ENCODE assay signal across 20 cellular contexts in the genomic region with DNA sequence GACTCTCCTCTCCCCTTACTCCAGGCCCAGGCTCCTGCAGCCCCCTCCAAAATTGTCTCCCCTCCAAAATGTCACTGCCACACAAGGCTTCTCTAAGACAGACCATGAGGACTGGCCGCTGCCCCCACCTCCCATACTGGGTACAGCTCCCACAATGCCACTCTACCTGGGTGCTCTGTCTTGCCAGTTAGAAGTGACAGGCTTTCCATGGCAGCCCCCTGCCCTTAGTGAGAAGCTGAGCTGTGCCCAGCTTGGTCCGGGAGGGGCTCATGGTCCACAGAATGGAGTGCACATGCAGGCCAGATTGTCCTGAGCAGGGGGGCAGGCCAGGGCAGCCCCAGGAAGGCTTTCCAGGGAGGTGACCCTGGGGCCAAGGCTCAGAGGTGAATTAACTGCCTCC. TPM values are rescaled to one million over a fixed set of nuclear protein-coding genes. Genes with fewer than 3 reads are reported as not detected.
DNase-seq lines count a peak whose midpoint lies in the region; ATAC-seq and TF ChIP-seq lines count a peak whose summit lies in the region.
"Had no signal": no experiment of that assay in that cellular context is flagged by ENCODE, and none has a peak within 500 bp of the region (broad histone marks: within the 10 kb centered on the region; RNA-seq: fewer than 3 reads in every experiment).

No MANE protein-coding gene starts in this region.

- intact Hi-C loops in MCF 10A (cut with micrococcal nuclease) (loop anchor here (10.0 kb wide), 1 partner anchor 148 kb away; a partner anchor contains a TSS), mammary epithelial cell (cut with micrococcal nuclease) (no loop called here), upper lobe of right lung (cut with DNase I) (no loop called here)

- no peak overlapping the region for H2BK120ac ChIP-seq in mesenchymal stem cell (ENCODE audit: low read depth, low read length)

- POLR2A ChIA-PET in MCF 10A (lab: Yijun Ruan, JAX), result interaction anchor here (0.7 to 5.6 kb wide), 4 partner anchors 14 to 371 kb away, joined by 4 to 39 read pairs (median 22); a partner anchor contains a TSS

- no peak for ATAC-seq in T-helper 17 cell
- ATAC-seq in stimulated activated memory B cell treated with anti-CD40 and anti-IgM and Interleukin-4, amounts not matched to agents 10 μg/mL and 1 μg/mL and 100 μg/mL, for 72 hours, result no peak
- no peak for ATAC-seq in upper lobe of right lung
- no peak for ATAC-seq in HG02884 (IDR thresholded peaks at IDR 0.05; ENCODE audit: unreplicated experiment)
- ATAC-seq: body of pancreas had no signal

- H3K9ac ChIP-seq in mammary epithelial cell (ENCODE audit: insufficient read depth, low read length), result no peak overlapping the region
- H3K9ac ChIP-seq in mesenchymal stem cell (ENCODE audit: low read length), result no peak overlapping the region

- H3K4me1 ChIP-seq in mammary epithelial cell (ENCODE audit: insufficient read depth, low read length), result peaks cover 25% of the 10 kb centered on the region
- H3K4me1 ChIP-seq in mesenchymal stem cell (ENCODE audit: control insufficient read depth, insufficient read depth, low read depth, low read length), result peaks cover 9% of the 10 kb centered on the region
- peaks cover 12% of the 10 kb centered on the region for H3K4me1 ChIP-seq in upper lobe of right lung

- no peak overlapping the region for H3K14ac ChIP-seq in mesenchymal stem cell (ENCODE audit: low read length in 2 of 2)

- H3K23ac ChIP-seq in mesenchymal stem cell (ENCODE audit: low read length in 2 of 2), result no peak overlapping the region

- H3K4me3 ChIP-seq in mammary epithelial cell (replicated peaks in 1 of 3; ENCODE audit: insufficient read depth in 1 of 3, low read depth in 2 of 3, low read length in 3 of 3) (no peak overlapping the region), mesenchymal stem cell (ENCODE audit: insufficient read depth in 1 of 2, low read depth in 1 of 2, low read length in 2 of 2) (no peak overlapping the region), upper lobe of right lung (no peak overlapping the region)
- H3K4me3 ChIP-seq: body of pancreas, HAP-1, smooth muscle cell had no signal

- TF ChIP-seq CTCF in MCF 10A (IDR thresholded peaks at IDR 0.05; ENCODE audit: unreplicated experiment), result no peak
- no peak for TF ChIP-seq CTCF in mammary epithelial cell (conservative IDR thresholded peaks at IDR 0.05 in 1 of 2, IDR thresholded peaks at IDR 0.05 in 1 of 2; ENCODE audit: extremely low read depth in 1 of 2, insufficient read depth in 1 of 2, low read depth in 1 of 2, low read length in 2 of 2)
- TF ChIP-seq CTCF in upper lobe of right lung (IDR thresholded peaks at IDR 0.05), result no peak
- TF ChIP-seq CTCF in GM10266 (IDR thresholded peaks at IDR 0.05; ENCODE audit: control insufficient read depth, insufficient read depth, low read depth, missing control alignments), result no peak

- DNase-seq in MCF 10A (ENCODE audit: unreplicated experiment) (no peak), mammary epithelial cell (no peak), T-helper 17 cell (no peak), mesenchymal stem cell (no peak), upper lobe of right lung (no peak), GM10266 (ENCODE audit: extremely low spot score) (no peak)
- DNase-seq: activated CD4-positive, CD25-positive, alpha-beta regulatory T cell treated with anti-CD3 and anti-CD28 coated beads, Interleukin-2, amount 50 U/mL, for 72 hours; activated CD8-positive, alpha-beta memory T cell treated with anti-CD3 and anti-CD28 coated beads, Interleukin-2, amount 50 U/mL, for 4 hours; activated naive CD4-positive, alpha-beta T cell treated with Interleukin-2 at 50 U/mL for 16 hours; body of pancreas; DND-41; endodermal cell; NCI-H1417; NCI-H510A treated with DMSO at 0.1 percent for 48 hours; stimulated activated CD4-positive, alpha-beta T cell treated with anti-CD3 and anti-CD28 coated beads, Interleukin-4, amount 100 ng/mL, for 24 hours had no signal

- H3K36me3 Mint-ChIP-seq in MCF 10A (ENCODE audit: insufficient read depth, unreplicated experiment), result peaks cover 6% of the 10 kb centered on the region
- H3K36me3 Mint-ChIP-seq in T-helper 17 cell (ENCODE audit: low read depth), result no peaks in the 10 kb centered on the region
- H3K36me3 Mint-ChIP-seq in stimulated activated memory B cell treated with anti-CD40 and anti-IgM and Interleukin-4, amounts not matched to agents 10 μg/mL and 1 μg/mL and 100 μg/mL, for 72 hours, result peaks cover 3% of the 10 kb centered on the region

- H2AFZ ChIP-seq in mammary epithelial cell (ENCODE audit: low read depth, low read length) (no peak overlapping the region), mesenchymal stem cell (ENCODE audit: low read depth, low read length) (no peak overlapping the region)

- no peak overlapping the region for H3K27ac ChIP-seq in mammary epithelial cell (ENCODE audit: insufficient read depth, low read depth, low read length)
- H3K27ac ChIP-seq in mesenchymal stem cell (ENCODE audit: low read length, poor library complexity, severe bottlenecking), result no peak overlapping the region
- H3K27ac ChIP-seq in upper lobe of right lung, result no peak overlapping the region
- H3K27ac ChIP-seq: body of pancreas had no signal

- H3K27me3 ChIP-seq in mammary epithelial cell (ENCODE audit: insufficient read depth, low read length), result no peaks in the 10 kb centered on the region
- peaks cover 42 to 53% of the 10 kb centered on the region in 2 experiments for H3K27me3 ChIP-seq in mesenchymal stem cell (ENCODE audit: control insufficient read depth in 1 of 2, insufficient read depth in 1 of 2, low read length in 2 of 2)
- H3K27me3 ChIP-seq in upper lobe of right lung, result no peaks in the 10 kb centered on the region
- H3K27me3 ChIP-seq: body of pancreas, neutrophil had no signal

- H2AK5ac ChIP-seq in mesenchymal stem cell (ENCODE audit: low read length, severe bottlenecking), result no peak overlapping the region

- no peak overlapping the region for H4K8ac ChIP-seq in mesenchymal stem cell (ENCODE audit: low read length)

- H3K18ac ChIP-seq in mesenchymal stem cell (ENCODE audit: low read depth in 1 of 2, low read length in 2 of 2), result no peak overlapping the region

- no peaks in the 10 kb centered on the region for H3K36me3 ChIP-seq in mammary epithelial cell (ENCODE audit: insufficient read depth, low read length)
- no peaks in the 10 kb centered on the region for H3K36me3 ChIP-seq in mesenchymal stem cell (ENCODE audit: control insufficient read depth in 1 of 2, insufficient read depth in 2 of 2, low read depth in 1 of 2, low read length in 2 of 2)
- H3K36me3 ChIP-seq in upper lobe of right lung, result no peaks in the 10 kb centered on the region

- no peak overlapping the region for H3K4ac ChIP-seq in mesenchymal stem cell (ENCODE audit: low read depth in 1 of 2, low read length in 2 of 2)

- WGBS in mammary epithelial cell (ENCODE audit: low coverage, missing lambda C conversion rate), result 96% methylated on average over 2 of the region's 2 CpGs
- WGBS in mesenchymal stem cell, result 84% methylated on average over 2 of the region's 2 CpGs

- no TSS peak for BruUV-seq in MCF 10A (replicated peaks; lab: Mats Ljungman, UMichigan)
- BruUV-seq in mammary epithelial cell (replicated peaks; lab: Mats Ljungman, UMichigan), result no TSS peak

- H3K4me2 ChIP-seq in mammary epithelial cell (ENCODE audit: insufficient read depth, low read depth, low read length) (no peak overlapping the region), mesenchymal stem cell (ENCODE audit: low read length, poor library complexity, severe bottlenecking) (no peak overlapping the region)
- H3K4me2 ChIP-seq: smooth muscle cell had no signal

- peaks cover 14% of the 10 kb centered on the region for H3K4me1 Mint-ChIP-seq in MCF 10A (ENCODE audit: insufficient read depth, unreplicated experiment)
- H3K4me1 Mint-ChIP-seq in T-helper 17 cell, result peaks cover 24% of the 10 kb centered on the region
- peaks cover 15% of the 10 kb centered on the region for H3K4me1 Mint-ChIP-seq in stimulated activated memory B cell treated with anti-CD40 and anti-IgM and Interleukin-4, amounts not matched to agents 10 μg/mL and 1 μg/mL and 100 μg/mL, for 72 hours

- H4K20me1 ChIP-seq in mammary epithelial cell (ENCODE audit: insufficient read depth, low read length), result no peaks in the 10 kb centered on the region

- H3K9me3 ChIP-seq in mammary epithelial cell (replicated peaks; ENCODE audit: insufficient read depth, low read length) (no peaks in the 10 kb centered on the region), T-helper 17 cell (ENCODE audit: control insufficient read depth, low read length, poor library complexity, severe bottlenecking) (no peaks in the 10 kb centered on the region), mesenchymal stem cell (ENCODE audit: control insufficient read depth, low read length) (no peaks in the 10 kb centered on the region), upper lobe of right lung (no peaks in the 10 kb centered on the region)
- H3K9me3 ChIP-seq: body of pancreas, HAP-1, neutrophil had no signal

- peaks cover 27% of the 10 kb centered on the region for H3K79me2 ChIP-seq in mammary epithelial cell (ENCODE audit: insufficient read depth, low read length)

- H3K27ac Mint-ChIP-seq in MCF 10A (ENCODE audit: low read depth, unreplicated experiment), result peak overlapping the region; percentile 68
- H3K27ac Mint-ChIP-seq in T-helper 17 cell, result peak overlapping the region; percentile 70
- H3K27ac Mint-ChIP-seq in stimulated activated memory B cell treated with anti-CD40 and anti-IgM and Interleukin-4, amounts not matched to agents 10 μg/mL and 1 μg/mL and 100 μg/mL, for 72 hours, result peak overlapping the region; percentile 98
- H3K27ac Mint-ChIP-seq: endodermal cell had no signal

- H4K91ac ChIP-seq in mesenchymal stem cell (ENCODE audit: low read length), result peak overlapping the region; percentile 16

- H2BK15ac ChIP-seq in mesenchymal stem cell (ENCODE audit: low read depth, poor library complexity, severe bottlenecking), result no peak overlapping the region

- dilution Hi-C loops in mammary epithelial cell (cut with HindIII; ENCODE audit: low sequenced_read_pairs), result no loop called here

- CTCF ChIA-PET in MCF 10A (lab: Yijun Ruan, JAX), result interaction anchor here (0.5 to 1.5 kb wide), 4 partner anchors 9 to 228 kb away, joined by 3 to 8 read pairs (median 5); no protein-coding TSS in a partner anchor
- CTCF ChIA-PET in mammary epithelial cell (lab: Charles Lee; ENCODE audit: low non-redundant PET), result interaction anchor here (0.7 kb wide), 1 partner anchor 70 kb away, joined by 24 read pairs; no protein-coding TSS in a partner anchor

- H3K79me1 ChIP-seq in mesenchymal stem cell (replicated peaks; ENCODE audit: low read length, poor library complexity, severe bottlenecking), result no peaks in the 10 kb centered on the region

- H2BK5ac ChIP-seq in mesenchymal stem cell (ENCODE audit: low read depth, low read length, poor library complexity, severe bottlenecking), result no peak overlapping the region

- no peak overlapping the region for H2BK12ac ChIP-seq in mesenchymal stem cell (ENCODE audit: low read length in 2 of 2)

- H3K9me3 Mint-ChIP-seq in MCF 10A (ENCODE audit: unreplicated experiment), result no peaks in the 10 kb centered on the region
- H3K9me3 Mint-ChIP-seq in stimulated activated memory B cell treated with anti-CD40 and anti-IgM and Interleukin-4, amounts not matched to agents 10 μg/mL and 1 μg/mL and 100 μg/mL, for 72 hours, result no peaks in the 10 kb centered on the region
- H3K9me3 Mint-ChIP-seq: endodermal cell had no signal

- peak overlapping the region; percentile 28 for H3K4me3 Mint-ChIP-seq in MCF 10A (ENCODE audit: unreplicated experiment)
- peak overlapping the region; percentile 70 for H3K4me3 Mint-ChIP-seq in T-helper 17 cell
- peak overlapping the region; percentile 13 for H3K4me3 Mint-ChIP-seq in stimulated activated memory B cell treated with anti-CD40 and anti-IgM and Interleukin-4, amounts not matched to agents 10 μg/mL and 1 μg/mL and 100 μg/mL, for 72 hours
- H3K4me3 Mint-ChIP-seq: endodermal cell had no signal

- H3K27me3 Mint-ChIP-seq in MCF 10A (ENCODE audit: insufficient read depth, unreplicated experiment) (peaks cover 16% of the 10 kb centered on the region), T-helper 17 cell (no peaks in the 10 kb centered on the region)
- no peaks in the 10 kb centered on the region for H3K27me3 Mint-ChIP-seq in stimulated activated memory B cell treated with anti-CD40 and anti-IgM and Interleukin-4, amounts not matched to agents 10 μg/mL and 1 μg/mL and 100 μg/mL, for 72 hours

- in situ Hi-C loops in mammary epithelial cell (cut with MboI; ENCODE audit: low sequenced_read_pairs in 2 of 2), result no loop called here

RNA-seq across cellular contexts. Expression of a gene that starts 3.0 kb away (rescaled TPM):
- total RNA-seq in MCF 10A (2022) (57.8 and 62.8 TPM in 2 replicates), mammary epithelial cell (10 to 100 TPM; 52.7 to 58.7 TPM), T-helper 17 cell (100 to 1,000 TPM; 216 to 243 TPM), upper lobe of right lung (72.9 TPM)
- 66.0 TPM for polyA plus RNA-seq in mammary epithelial cell
- polyA minus RNA-seq in mammary epithelial cell, result 155 TPM
- polyA plus RNA-seq in mesenchymal stem cell (2013, experiment 1 of 2), result 65.2 TPM
- 61.1 TPM for polyA plus RNA-seq in mesenchymal stem cell (2013, experiment 2 of 2)

Comparison
In these comparisons a context has a peak if more than half of its experiments do, and no peak if none do; other contexts are left out.
1. H3K4me3 Mint-ChIP-seq: peak in every context shown above with its lines; median percentile 70 in T-helper 17 cell; 28 in MCF 10A; 13 in stimulated activated memory B cell treated with anti-CD40 and anti-IgM and Interleukin-4, amounts not matched to agents 10 μg/mL and 1 μg/mL and 100 μg/mL, for 72 hours.